1 cellular context compared by ENCODE assay signal in the genomic region with DNA sequence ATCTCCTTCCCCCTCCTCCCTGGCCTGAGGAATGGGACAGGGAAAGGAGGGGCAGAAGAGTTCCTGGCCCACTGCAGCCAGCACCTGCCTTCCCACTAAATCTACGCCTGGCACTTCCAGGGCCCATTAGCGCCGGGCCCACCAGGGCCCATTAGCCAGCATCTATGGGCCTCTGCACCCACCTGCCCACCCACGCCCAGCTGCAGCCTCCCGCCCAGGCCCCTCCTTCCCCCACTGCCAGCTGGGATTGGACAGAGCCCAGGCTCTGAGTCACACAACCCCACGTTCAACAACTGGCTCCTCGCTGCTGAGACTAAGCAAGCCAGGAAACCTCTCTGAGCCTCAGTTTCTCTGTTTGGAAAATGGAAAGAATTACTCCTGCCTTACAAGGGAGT.
TF ChIP-seq lines count a peak whose summit lies in the region.

No MANE protein-coding gene starts in this region.

TF ChIP-seq in A549, 52 proteins besides CTCF, POLR2A, EP300 and RAD21:
- TF ChIP-seq, protein P1, sequence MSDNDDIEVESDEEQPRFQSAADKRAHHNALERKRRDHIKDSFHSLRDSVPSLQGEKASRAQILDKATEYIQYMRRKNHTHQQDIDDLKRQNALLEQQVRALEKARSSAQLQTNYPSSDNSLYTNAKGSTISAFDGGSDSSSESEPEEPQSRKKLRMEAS (IDR thresholded peaks at IDR 0.05) = peak; percentile 40
- no peak for TF ChIP-seq JUNB (IDR thresholded peaks at IDR 0.05)
- TF ChIP-seq, protein P2, sequence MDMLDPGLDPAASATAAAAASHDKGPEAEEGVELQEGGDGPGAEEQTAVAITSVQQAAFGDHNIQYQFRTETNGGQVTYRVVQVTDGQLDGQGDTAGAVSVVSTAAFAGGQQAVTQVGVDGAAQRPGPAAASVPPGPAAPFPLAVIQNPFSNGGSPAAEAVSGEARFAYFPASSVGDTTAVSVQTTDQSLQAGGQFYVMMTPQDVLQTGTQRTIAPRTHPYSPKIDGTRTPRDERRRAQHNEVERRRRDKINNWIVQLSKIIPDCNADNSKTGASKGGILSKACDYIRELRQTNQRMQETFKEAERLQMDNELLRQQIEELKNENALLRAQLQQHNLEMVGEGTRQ (IDR thresholded peaks at IDR 0.05) = no peak
- TF ChIP-seq POLR2AphosphoS2 (conservative IDR thresholded peaks at IDR 0.05; ENCODE audit: low read length) = no peak
